ENCODE assay signal across 9 cellular contexts in genomic region chr19:8831373-8831772, GRCh38. TPM values are rescaled to one million over a fixed set of nuclear protein-coding genes. Genes with fewer than 3 reads are reported as not detected.
DNase-seq lines count a peak whose midpoint lies in the region; ATAC-seq, FAIRE-seq and TF ChIP-seq lines count a peak whose summit lies in the region.
"Had no signal": no experiment of that assay in that cellular context is flagged by ENCODE, and none has a peak within 500 bp of the region (broad histone marks: within the 10 kb centered on the region; RNA-seq: fewer than 3 reads in every experiment).

No MANE protein-coding gene starts in this region.

- no peaks in the 10 kb centered on the region for H3K79me2 ChIP-seq in KMS-11 (ENCODE audit: insufficient read depth, low read depth)

- H3K27ac ChIP-seq in KMS-11: peak overlapping the region; percentile 91; the same call in 1 of the 2 replicates

- peak overlapping the region; percentile 84 for H3K4me3 Mint-ChIP-seq in central memory CD8-positive, alpha-beta T cell
- peak overlapping the region; percentile 79 to 96 (median 88) for H3K4me3 Mint-ChIP-seq in naive thymus-derived CD8-positive, alpha-beta T cell

- H4K20me1 ChIP-seq in KMS-11 (ENCODE audit: insufficient read depth): no peaks in the 10 kb centered on the region

- peak overlapping the region; percentile 85; the same call in 1 of the 2 replicates for H3K9ac ChIP-seq in KMS-11

- no peaks in the 10 kb centered on the region for H3K27me3 Mint-ChIP-seq in central memory CD8-positive, alpha-beta T cell
- no peaks in the 10 kb centered on the region for H3K27me3 Mint-ChIP-seq in naive thymus-derived CD8-positive, alpha-beta T cell

- H3K36me3 Mint-ChIP-seq in central memory CD8-positive, alpha-beta T cell (ENCODE audit: insufficient read depth): peaks cover 8% of the 10 kb centered on the region
- peaks cover 0 to 28% (median 6%) of the 10 kb centered on the region in 3 donors for H3K36me3 Mint-ChIP-seq in naive thymus-derived CD8-positive, alpha-beta T cell

- no peak for DNase-seq in AG10803 (ENCODE audit: low read depth)
- no peak for DNase-seq in central memory CD8-positive, alpha-beta T cell (ENCODE audit: low spot score in 2 of 2)
- DNase-seq in naive thymus-derived CD8-positive, alpha-beta T cell: no peak
- no peak for DNase-seq in hippocampal formation (lab: John Stamatoyannopoulos, UW)
- no peak for DNase-seq in GM12892 (ENCODE audit: insufficient read length)

- peaks cover 4% of the 10 kb centered on the region for H3K4me1 ChIP-seq in KMS-11 (ENCODE audit: low read depth, poor library complexity, severe bottlenecking)

- H3K27ac Mint-ChIP-seq in central memory CD8-positive, alpha-beta T cell (ENCODE audit: low read depth): peak overlapping the region; percentile 85
- peak overlapping the region; percentile 91 to 98 (median 95) for H3K27ac Mint-ChIP-seq in naive thymus-derived CD8-positive, alpha-beta T cell

- POLR2A ChIA-PET in naive thymus-derived CD8-positive, alpha-beta T cell (lab: Charles Lee): interaction anchor here (0.7 to 1.4 kb wide), 4 partner anchors 238 to 797 kb away, joined by 3 read pairs; partner anchors contain the start of gene ZNF266

- H3K4me3 ChIP-seq in AG10803 (ENCODE audit: low read length) (peak overlapping the region; percentile 83), KMS-11 (IDR thresholded peaks at IDR 0.05; ENCODE audit: insufficient read depth, low read depth, low read length) (no peak overlapping the region)

- H3K4me2 ChIP-seq in KMS-11: peak overlapping the region; percentile 71

- no peak for ATAC-seq in central memory CD8-positive, alpha-beta T cell (replicated peaks; ENCODE audit: extremely low read depth, poor library complexity, severe bottlenecking)
- no peak for ATAC-seq in naive thymus-derived CD8-positive, alpha-beta T cell
- ATAC-seq in GM21528 (IDR thresholded peaks at IDR 0.05; ENCODE audit: low FRiP score, unreplicated experiment): no peak
- ATAC-seq in GM18909 (IDR thresholded peaks at IDR 0.05; ENCODE audit: poor library complexity, unreplicated experiment): no peak

- peaks cover 17% of the 10 kb centered on the region for H3K4me1 Mint-ChIP-seq in central memory CD8-positive, alpha-beta T cell
- peaks cover 12 to 36% (median 28%) of the 10 kb centered on the region in 4 donors for H3K4me1 Mint-ChIP-seq in naive thymus-derived CD8-positive, alpha-beta T cell

- FAIRE-seq in GM12892 (lab: Jason Lieb, UNC): no peak

- H3K36me3 ChIP-seq in KMS-11 (ENCODE audit: insufficient read depth): no peaks in the 10 kb centered on the region

- TF ChIP-seq POLR2A in GM12892 (IDR thresholded peaks at IDR 0.05; ENCODE audit: low read depth, low read length): no peak

- peak overlapping the region; percentile 88; the same call in 1 of the 2 replicates for H2AFZ ChIP-seq in KMS-11 (ENCODE audit: low read depth)

- no peak for TF ChIP-seq CTCF in AG10803 (conservative IDR thresholded peaks at IDR 0.05; ENCODE audit: low read length)
- TF ChIP-seq CTCF in KMS-11 (conservative IDR thresholded peaks at IDR 0.05; ENCODE audit: low read depth, low read length): 0 out of 2 replicates have a peak, but pooled peaks have one; percentile 5

- no peaks in the 10 kb centered on the region for H3K9me3 Mint-ChIP-seq in central memory CD8-positive, alpha-beta T cell
- H3K9me3 Mint-ChIP-seq in naive thymus-derived CD8-positive, alpha-beta T cell: peaks cover 0 to 6% (median 2%) of the 10 kb centered on the region in 9 donors

- H3K27me3 ChIP-seq in KMS-11 (ENCODE audit: insufficient read depth, low read depth): peaks cover 12% of the 10 kb centered on the region; the same call in 1 of the 2 replicates

RNA-seq across cellular contexts. Expression of gene ZNF558, which starts 0.7 kb away (rescaled TPM):
- total RNA-seq in naive thymus-derived CD8-positive, alpha-beta T cell: 10 to 100 TPM; 52.5 to 60.9 TPM
- polyA plus RNA-seq in naive thymus-derived CD8-positive, alpha-beta T cell: 10 to 100 TPM in 1 of 3 donors, 1 to 10 TPM in 2; 3.9 to 10.6 (median 6.0) TPM
- polyA plus RNA-seq in GM12892 (2012; ENCODE audit: missing spikeins): 7.7 TPM

RNA-seq across cellular contexts. Expression of gene MBD3L1, which starts 0.8 kb away (rescaled TPM):
- total RNA-seq in naive thymus-derived CD8-positive, alpha-beta T cell: not detected
- not detected for polyA plus RNA-seq in naive thymus-derived CD8-positive, alpha-beta T cell
- polyA plus RNA-seq in GM12892 (2012; ENCODE audit: missing spikeins): not detected
- total RNA-seq: T-helper 1 cell treated with Interleukin-12 subunit alpha and Interleukin-12 subunit beta and Interleukin-4 antibody, amounts not matched to agents 30 ng/mL and 1 ng/mL, for 36 hours had no signal
